In genomic region chr13:38417727-38418126, GRCh38 we compare ENCODE assay signal across 8 cellular contexts.
DNase-seq lines count a peak whose midpoint lies in the region; ATAC-seq, FAIRE-seq and TF ChIP-seq lines count a peak whose summit lies in the region.

No MANE protein-coding gene starts in this region.

- no peak overlapping the region for H3K4me2 ChIP-seq in neural progenitor cell

- H3F3A ChIP-seq in neural progenitor cell (ENCODE audit: low read depth) = no peaks in the 10 kb centered on the region

- no peaks in the 10 kb centered on the region for H3K27me3 ChIP-seq in ACC112 (ENCODE audit: insufficient read depth, low read length)
- no peaks in the 10 kb centered on the region for H3K27me3 ChIP-seq in neural progenitor cell

- no peak for DNase-seq in GM18507 (ENCODE audit: extremely low spot score, insufficient read length, low read depth)
- peak; percentile 16 for DNase-seq in neural progenitor cell (ENCODE audit: low spot score)
- DNase-seq in activated CD8-positive, alpha-beta memory T cell treated with anti-CD3 and anti-CD28 coated beads, Interleukin-2, amount 50 U/mL, for 48 hours = no peak
- no peak for DNase-seq in activated CD4-positive, alpha-beta T cell treated with anti-CD3 and anti-CD28 coated beads, Interleukin-2, amount 50 U/mL, for 48 hours
- DNase-seq in activated T-cell treated with anti-CD3 and anti-CD28 coated beads for 4 hours = no peak

- no peak overlapping the region for H3K9ac ChIP-seq in neural progenitor cell

- peak; percentile 40 for ATAC-seq in HG03439 (IDR thresholded peaks at IDR 0.05; ENCODE audit: unreplicated experiment)

- no peaks in the 10 kb centered on the region for H3K27me3 Mint-ChIP-seq in neural progenitor cell (ENCODE audit: insufficient read depth, low read depth)

- no peaks in the 10 kb centered on the region for H4K20me1 ChIP-seq in neural progenitor cell (ENCODE audit: low read depth)

- peak; percentile 7; the same call in 1 of the 2 replicates for TF ChIP-seq CTCF in WI38 (IDR thresholded peaks at IDR 0.05; ENCODE audit: low read depth, low read length)
- peak; percentile 32 for TF ChIP-seq CTCF in neural progenitor cell (IDR thresholded peaks at IDR 0.05)

- FAIRE-seq in GM18507 (lab: Jason Lieb, UNC) = peak; percentile 69

- H3K27ac ChIP-seq in ACC112 (ENCODE audit: low read depth, low read length) (peak overlapping the region; percentile 17; the same call in 1 of the 2 replicates), neural progenitor cell (no peak overlapping the region)

- no peaks in the 10 kb centered on the region for H3K4me1 Mint-ChIP-seq in neural progenitor cell

- no peaks in the 10 kb centered on the region for H3K36me3 Mint-ChIP-seq in neural progenitor cell

- no peak overlapping the region for H3K27ac Mint-ChIP-seq in neural progenitor cell

- no peak overlapping the region for H3K4me3 Mint-ChIP-seq in neural progenitor cell

- H3K4me1 ChIP-seq in ACC112 (ENCODE audit: control insufficient read depth, insufficient read depth, low read length, unreplicated experiment) (peaks cover 14% of the 10 kb centered on the region), neural progenitor cell (no peaks in the 10 kb centered on the region)

- no peaks in the 10 kb centered on the region for H3K9me3 ChIP-seq in neural progenitor cell (ENCODE audit: low read depth)

- H3K9me3 Mint-ChIP-seq in neural progenitor cell = no peaks in the 10 kb centered on the region

- H3K79me2 ChIP-seq in ACC112 (ENCODE audit: control insufficient read depth, insufficient read depth, low read length, unreplicated experiment) (no peaks in the 10 kb centered on the region), neural progenitor cell (ENCODE audit: low read depth) (no peaks in the 10 kb centered on the region)

- H3K4me3 ChIP-seq in ACC112 (ENCODE audit: low read depth, low read length) = no peak overlapping the region
- H3K4me3 ChIP-seq in WI38 (ENCODE audit: low read depth, low read length) = no peak overlapping the region
- no peak overlapping the region for H3K4me3 ChIP-seq in neural progenitor cell

- H3K36me3 ChIP-seq in ACC112 (ENCODE audit: insufficient read depth, low read length) (no peaks in the 10 kb centered on the region), neural progenitor cell (no peaks in the 10 kb centered on the region)

- no peak overlapping the region for H2AFZ ChIP-seq in ACC112 (ENCODE audit: low read length, unreplicated experiment)
- no peak overlapping the region for H2AFZ ChIP-seq in neural progenitor cell (replicated peaks)
